In genomic region chr5:36664762-36665161, GRCh38 we compare ENCODE assay signal across 22 cellular contexts. TPM values are rescaled to one million over a fixed set of nuclear protein-coding genes. Genes with fewer than 3 reads are reported as not detected.
DNase-seq lines count a peak whose midpoint lies in the region; ATAC-seq, FAIRE-seq and TF ChIP-seq lines count a peak whose summit lies in the region.
"Had no signal": no experiment of that assay in that cellular context is flagged by ENCODE, and none has a peak within 500 bp of the region (broad histone marks: within the 10 kb centered on the region; RNA-seq: fewer than 3 reads in every experiment).

No MANE protein-coding gene starts in this region.

- H3K27me3 ChIP-seq in HUES48 (ENCODE audit: control insufficient read depth, insufficient read depth, low read length) (no peaks in the 10 kb centered on the region), astrocyte (ENCODE audit: insufficient read depth, low read length) (no peaks in the 10 kb centered on the region), pancreas (no peaks in the 10 kb centered on the region)

- CTCF ChIA-PET in HEK293T (lab: Yijun Ruan, JAX), result no interaction called here

- H3K4me3 Mint-ChIP-seq in astrocyte (ENCODE audit: unreplicated experiment), result no peak overlapping the region
- H3K4me3 Mint-ChIP-seq in activated T-cell treated with anti-CD3 and anti-CD28 coated beads, Interleukin-2, amount 50 U/mL, for 72 hours, result no peak overlapping the region
- H3K4me3 Mint-ChIP-seq: activated naive CD4-positive, alpha-beta T cell treated with anti-CD3 and anti-CD28 coated beads for 36 hours; activated T-cell treated with anti-CD3 and anti-CD28 coated beads, Interleukin-2, amount 50 U/mL, for 4 hours; CD8-positive, alpha-beta T cell; effector memory CD8-positive, alpha-beta T cell; stimulated activated effector memory CD8-positive, alpha-beta T cell treated with anti-CD3 and anti-CD28 coated beads, Interleukin-12 subunit alpha, Interleukin-12 subunit beta, amount 100 ng/mL, for 72 hours had no signal

- POLR2A ChIA-PET in HEK293T (lab: Yijun Ruan, JAX), result interaction anchor here (2.1 kb wide), 1 partner anchor 9 kb away, joined by 5 read pairs; no protein-coding TSS in a partner anchor

- H3K4me1 ChIP-seq in HUES48 (ENCODE audit: control insufficient read depth, insufficient read depth, low read length), result 0 out of 2 replicates have a peak, but pooled peaks cover 4% of the 10 kb centered on the region
- peaks cover 18% of the 10 kb centered on the region for H3K4me1 ChIP-seq in astrocyte (ENCODE audit: insufficient read depth, low read length)
- no peaks in the 10 kb centered on the region for H3K4me1 ChIP-seq in pancreas

- TF ChIP-seq CTCF in astrocyte (IDR thresholded peaks at IDR 0.05; ENCODE audit: insufficient read depth, low read depth, low read length), result no peak
- no peak for TF ChIP-seq CTCF in epithelial cell of proximal tubule (conservative IDR thresholded peaks at IDR 0.05; ENCODE audit: low read depth, low read length)
- no peak for TF ChIP-seq CTCF in pancreas (IDR thresholded peaks at IDR 0.05)

- H3K27me3 Mint-ChIP-seq in astrocyte (ENCODE audit: low read depth, unreplicated experiment), result no peaks in the 10 kb centered on the region
- peaks cover 5% of the 10 kb centered on the region for H3K27me3 Mint-ChIP-seq in activated T-cell treated with anti-CD3 and anti-CD28 coated beads, Interleukin-2, amount 50 U/mL, for 72 hours (ENCODE audit: low read depth)

- no peak overlapping the region for H3K4me3 ChIP-seq in HUES48 (ENCODE audit: low read depth, low read length)
- no peak overlapping the region for H3K4me3 ChIP-seq in astrocyte (ENCODE audit: insufficient read depth, low read depth, low read length)
- no peak overlapping the region for H3K4me3 ChIP-seq in epithelial cell of proximal tubule (ENCODE audit: low read depth, low read length)
- no peak overlapping the region for H3K4me3 ChIP-seq in pancreas
- H3K4me3 ChIP-seq: mucosa of descending colon had no signal

- no peaks in the 10 kb centered on the region for H3K9me3 Mint-ChIP-seq in astrocyte (ENCODE audit: unreplicated experiment)
- H3K9me3 Mint-ChIP-seq in activated T-cell treated with anti-CD3 and anti-CD28 coated beads, Interleukin-2, amount 50 U/mL, for 72 hours, result no peaks in the 10 kb centered on the region
- H3K9me3 Mint-ChIP-seq: activated naive CD4-positive, alpha-beta T cell treated with anti-CD3 and anti-CD28 coated beads for 36 hours; activated T-cell treated with anti-CD3 and anti-CD28 coated beads, Interleukin-2, amount 50 U/mL, for 4 hours; CD8-positive, alpha-beta T cell; effector memory CD8-positive, alpha-beta T cell; stimulated activated effector memory CD8-positive, alpha-beta T cell treated with anti-CD3 and anti-CD28 coated beads, Interleukin-12 subunit alpha, Interleukin-12 subunit beta, amount 100 ng/mL, for 72 hours had no signal

- no peaks in the 10 kb centered on the region for H3K9me3 ChIP-seq in HUES48 (ENCODE audit: control insufficient read depth, insufficient read depth, low read length)
- H3K9me3 ChIP-seq in astrocyte (ENCODE audit: insufficient read depth, low read depth, low read length), result no peaks in the 10 kb centered on the region
- no peaks in the 10 kb centered on the region for H3K9me3 ChIP-seq in pancreas
- H3K9me3 ChIP-seq: mucosa of descending colon had no signal

- H3K9ac ChIP-seq in HUES48 (ENCODE audit: low read depth, low read length), result no peak overlapping the region
- H3K9ac ChIP-seq in astrocyte (ENCODE audit: low read length), result no peak overlapping the region

- no peak overlapping the region for H3K27ac Mint-ChIP-seq in astrocyte (ENCODE audit: unreplicated experiment)
- H3K27ac Mint-ChIP-seq in activated T-cell treated with anti-CD3 and anti-CD28 coated beads, Interleukin-2, amount 50 U/mL, for 72 hours, result no peak overlapping the region
- H3K27ac Mint-ChIP-seq: activated naive CD4-positive, alpha-beta T cell treated with anti-CD3 and anti-CD28 coated beads for 36 hours; CD8-positive, alpha-beta T cell; effector memory CD8-positive, alpha-beta T cell; stimulated activated effector memory CD8-positive, alpha-beta T cell treated with anti-CD3 and anti-CD28 coated beads, Interleukin-12 subunit alpha, Interleukin-12 subunit beta, amount 100 ng/mL, for 72 hours had no signal

- peak in 3 of 4 donors; percentile 49 to 74 (median 57) for ATAC-seq in pancreas
- ATAC-seq in activated T-cell treated with anti-CD3 and anti-CD28 coated beads, Interleukin-2, amount 50 U/mL, for 72 hours (replicated peaks in 1 of 2), result no peak
- ATAC-seq: activated T-cell treated with anti-CD3 and anti-CD28 coated beads, Interleukin-2, amount 50 U/mL, for 4 hours; CD8-positive, alpha-beta T cell; effector memory CD8-positive, alpha-beta T cell; mucosa of descending colon; stimulated activated effector memory CD8-positive, alpha-beta T cell treated with anti-CD3 and anti-CD28 coated beads, Interleukin-12 subunit alpha, Interleukin-12 subunit beta, amount 100 ng/mL, for 72 hours had no signal

- no peaks in the 10 kb centered on the region for H3K79me2 ChIP-seq in astrocyte (ENCODE audit: insufficient read depth, low read length)

- peaks cover 33% of the 10 kb centered on the region for H3K4me1 Mint-ChIP-seq in astrocyte (ENCODE audit: low read depth, unreplicated experiment)
- H3K4me1 Mint-ChIP-seq in activated T-cell treated with anti-CD3 and anti-CD28 coated beads, Interleukin-2, amount 50 U/mL, for 72 hours (ENCODE audit: low read depth), result no peaks in the 10 kb centered on the region
- H3K4me1 Mint-ChIP-seq: stimulated activated effector memory CD8-positive, alpha-beta T cell treated with anti-CD3 and anti-CD28 coated beads, Interleukin-12 subunit alpha, Interleukin-12 subunit beta, amount 100 ng/mL, for 72 hours had no signal

- H4K20me1 ChIP-seq in astrocyte (ENCODE audit: insufficient read depth, low read length), result no peaks in the 10 kb centered on the region

- H3K36me3 ChIP-seq in HUES48 (ENCODE audit: control insufficient read depth, insufficient read depth, low read length), result no peaks in the 10 kb centered on the region
- no peaks in the 10 kb centered on the region for H3K36me3 ChIP-seq in astrocyte (ENCODE audit: insufficient read depth, low read length)
- H3K36me3 ChIP-seq in pancreas, result no peaks in the 10 kb centered on the region

- H3K4me2 ChIP-seq in astrocyte (ENCODE audit: low read length), result no peak overlapping the region

- peak overlapping the region; percentile 43 for H3K27ac ChIP-seq in HUES48 (ENCODE audit: low read depth, low read length)
- H3K27ac ChIP-seq in astrocyte (ENCODE audit: low read depth, low read length), result no peak overlapping the region
- H3K27ac ChIP-seq in pancreas, result no peak overlapping the region

- FAIRE-seq in astrocyte (lab: Jason Lieb, UNC) (no peak), pancreas (lab: Jason Lieb, UNC) (no peak)
- FAIRE-seq: TTC549 had no signal

- H3K36me3 Mint-ChIP-seq in astrocyte (ENCODE audit: low read depth, unreplicated experiment), result peaks cover 7% of the 10 kb centered on the region
- no peaks in the 10 kb centered on the region for H3K36me3 Mint-ChIP-seq in activated T-cell treated with anti-CD3 and anti-CD28 coated beads, Interleukin-2, amount 50 U/mL, for 72 hours (ENCODE audit: insufficient read depth in 2 of 2)
- H3K36me3 Mint-ChIP-seq: CD8-positive, alpha-beta T cell; stimulated activated effector memory CD8-positive, alpha-beta T cell treated with anti-CD3 and anti-CD28 coated beads, Interleukin-12 subunit alpha, Interleukin-12 subunit beta, amount 100 ng/mL, for 72 hours had no signal

- H2AFZ ChIP-seq in astrocyte (ENCODE audit: low read depth, low read length), result no peak overlapping the region

- 70 to 73% methylated on average over 3 of the region's 3 CpGs for WGBS in pancreas, 2 donors

- intact Hi-C loops in pancreas (cut with DNase I), result no loop called here

- peak; percentile 39 for DNase-seq in astrocyte (ENCODE audit: low read depth)
- peak; percentile 7 for DNase-seq in epithelial cell of proximal tubule (ENCODE audit: low read depth)
- no peak for DNase-seq in pancreas
- DNase-seq in HCEC 1CT, result no peak
- no peak for DNase-seq in HEK293T (ENCODE audit: extremely low spot score)
- no peak for DNase-seq in activated T-cell treated with anti-CD3 and anti-CD28 coated beads, Interleukin-2, amount 50 U/mL, for 72 hours
- no peak for DNase-seq in AG20443 (ENCODE audit: low spot score)
- DNase-seq: activated naive CD4-positive, alpha-beta T cell treated with anti-CD3 and anti-CD28 coated beads for 36 hours; activated T-cell treated with anti-CD3 and anti-CD28 coated beads, Interleukin-2, amount 50 U/mL, for 4 hours; amniotic stem cell; CD8-positive, alpha-beta T cell; effector memory CD8-positive, alpha-beta T cell; GDM1; glutamatergic neuron; KBM-7; mucosa of descending colon; NCI-H187 treated with DMSO at 0.1 percent for 48 hours; NCI-H748 treated with DMSO at 0.1 percent for 48 hours; SHP77 had no signal

TF ChIP-seq in HEK293T, 16 proteins besides CTCF, POLR2A, EP300 and RAD21:
- TF ChIP-seq BHLHE40 (IDR thresholded peaks at IDR 0.05; ENCODE audit: borderline replicate concordance) (no peak), ARNT (IDR thresholded peaks at IDR 0.05) (no peak), SUZ12 (IDR thresholded peaks at IDR 0.05) (no peak), LEF1 (IDR thresholded peaks at IDR 0.05; ENCODE audit: borderline replicate concordance) (no peak), TARDBP (IDR thresholded peaks at IDR 0.05) (no peak), HDGF (IDR thresholded peaks at IDR 0.05; ENCODE audit: borderline replicate concordance) (no peak), FOXM1 (IDR thresholded peaks at IDR 0.05; ENCODE audit: borderline replicate concordance) (no peak), SP1 (IDR thresholded peaks at IDR 0.05) (no peak), NFRKB (IDR thresholded peaks at IDR 0.05) (no peak), FOXA1 (IDR thresholded peaks at IDR 0.05) (no peak)

RNA-seq across cellular contexts. Expression of gene SLC1A3, which starts 58.4 kb away (rescaled TPM):
- total RNA-seq in astrocyte (20.9 and 23.8 TPM in 2 replicates), epithelial cell of proximal tubule (1.3 and 1.7 TPM in 2 replicates), pancreas (10 to 100 TPM in 1 of 6 donors, 1 to 10 TPM in 4, under 1 TPM in 1; 0.87 to 21.0 (median 3.5) TPM)
- polyA plus RNA-seq in pancreas, result 1 to 10 TPM; 1.2 to 1.6 TPM
- 1 to 10 TPM in 1 of 2 donors, under 1 TPM in 1; 0.62 to 1.5 TPM for total RNA-seq in activated T-cell treated with anti-CD3 and anti-CD28 coated beads, Interleukin-2, amount 50 U/mL, for 72 hours
- total RNA-seq: CD8-positive, alpha-beta T cell had no signal

Comparison
In these comparisons a context has a peak if more than half of its experiments do, and no peak if none do; other contexts are left out.
1. DNase-seq: peak in astrocyte (single experiment) and epithelial cell of proximal tubule (single experiment); none in pancreas (0 of 6), HCEC 1CT (single experiment), HEK293T (single experiment), activated T-cell treated with anti-CD3 and anti-CD28 coated beads, Interleukin-2, amount 50 U/mL, for 72 hours (0 of 2) and AG20443 (single experiment).
2. ATAC-seq: peak in pancreas (3 of 4); none in activated T-cell treated with anti-CD3 and anti-CD28 coated beads, Interleukin-2, amount 50 U/mL, for 72 hours (0 of 2).